In genomic region chr1:90132306-90132705, GRCh38 we compare ENCODE assay signal across 17 cellular contexts.
"Had no signal": no experiment of that assay in that cellular context is flagged by ENCODE, and none has a peak within 500 bp of the region (broad histone marks: within the 10 kb centered on the region; RNA-seq: fewer than 3 reads in every experiment).

No MANE protein-coding gene starts in this region.

- H3K4me3 Mint-ChIP-seq: activated CD4-positive, alpha-beta T cell treated with anti-CD3 and anti-CD28 coated beads, Interleukin-2, amount 10 ng/mL, durations not matched to agents 24 days and 14 days; activated CD8-positive, alpha-beta T cell treated with anti-CD3 and anti-CD28 coated beads for 36 hours; activated T-cell treated with anti-CD3 and anti-CD28 coated beads, Interleukin-2, amount 50 U/mL, for 72 hours; activated T-helper 17 cell treated with anti-CD3 and anti-CD28 coated beads, Interleukin-2, amount 50 U/mL, for 72 hours; brain had no signal

- H3K4me1 ChIP-seq: adrenal gland had no signal

- H2AFZ ChIP-seq: PC-9 had no signal

- H3K9me3 Mint-ChIP-seq: activated CD4-positive, alpha-beta T cell treated with anti-CD3 and anti-CD28 coated beads, Interleukin-2, amount 10 ng/mL, durations not matched to agents 24 days and 14 days; activated CD8-positive, alpha-beta T cell treated with anti-CD3 and anti-CD28 coated beads for 36 hours; activated naive CD4-positive, alpha-beta T cell treated with anti-CD3 and anti-CD28 coated beads, Interleukin-2, amount 50 U/mL, for 72 hours; activated T-helper 17 cell treated with anti-CD3 and anti-CD28 coated beads, Interleukin-2, amount 50 U/mL, for 72 hours had no signal

- H3K4me3 ChIP-seq: adrenal gland, PC-9 had no signal

- H3K36me3 Mint-ChIP-seq: activated naive CD4-positive, alpha-beta T cell treated with anti-CD3 and anti-CD28 coated beads, Interleukin-2, amount 50 U/mL, for 72 hours; brain had no signal

- ATAC-seq: activated CD8-positive, alpha-beta T cell treated with anti-CD3 and anti-CD28 coated beads for 36 hours; activated naive CD4-positive, alpha-beta T cell treated with anti-CD3 and anti-CD28 coated beads, Interleukin-2, amount 50 U/mL, for 72 hours; activated T-cell treated with anti-CD3 and anti-CD28 coated beads, Interleukin-2, amount 50 U/mL, for 72 hours; activated T-helper 17 cell treated with anti-CD3 and anti-CD28 coated beads, Interleukin-2, amount 50 U/mL, for 72 hours; Right ventricle myocardium inferior had no signal

- H3K27ac Mint-ChIP-seq: activated CD4-positive, alpha-beta T cell treated with anti-CD3 and anti-CD28 coated beads, Interleukin-2, amount 10 ng/mL, durations not matched to agents 24 days and 14 days; activated CD8-positive, alpha-beta T cell treated with anti-CD3 and anti-CD28 coated beads for 36 hours; activated naive CD4-positive, alpha-beta T cell treated with anti-CD3 and anti-CD28 coated beads, Interleukin-2, amount 50 U/mL, for 72 hours; activated T-cell treated with anti-CD3 and anti-CD28 coated beads, Interleukin-2, amount 50 U/mL, for 72 hours; activated T-helper 17 cell treated with anti-CD3 and anti-CD28 coated beads, Interleukin-2, amount 50 U/mL, for 72 hours; brain had no signal

- H3K36me3 ChIP-seq: adrenal gland, WERI-Rb-1 had no signal

- H3K27me3 ChIP-seq: adrenal gland had no signal

- H3K4me1 Mint-ChIP-seq: activated T-helper 17 cell treated with anti-CD3 and anti-CD28 coated beads, Interleukin-2, amount 50 U/mL, for 72 hours had no signal

- DNase-seq: activated CD4-positive, alpha-beta T cell treated with anti-CD3 and anti-CD28 coated beads, Interleukin-2, amount 10 ng/mL, durations not matched to agents 24 days and 14 days; activated CD4-positive, alpha-beta T cell treated with anti-CD3 and anti-CD28 coated beads, Interleukin-2, amount 50 U/mL, for 4 hours; activated gamma-delta T cell; activated naive CD4-positive, alpha-beta T cell treated with Interleukin-2 at 50 U/mL for 16 hours; activated T-cell treated with anti-CD3 and anti-CD28 coated beads, Interleukin-2, amount 50 U/mL, for 1 hour; activated T-cell treated with anti-CD3 and anti-CD28 coated beads, Interleukin-2, amount 50 U/mL, for 72 hours; PC-9; SIG-M5; T1000 had no signal

- H3K27ac ChIP-seq: adrenal gland, PC-9, RWPE1, WERI-Rb-1 had no signal

- H3K4me2 ChIP-seq: PC-9 had no signal
